In the genomic region with DNA sequence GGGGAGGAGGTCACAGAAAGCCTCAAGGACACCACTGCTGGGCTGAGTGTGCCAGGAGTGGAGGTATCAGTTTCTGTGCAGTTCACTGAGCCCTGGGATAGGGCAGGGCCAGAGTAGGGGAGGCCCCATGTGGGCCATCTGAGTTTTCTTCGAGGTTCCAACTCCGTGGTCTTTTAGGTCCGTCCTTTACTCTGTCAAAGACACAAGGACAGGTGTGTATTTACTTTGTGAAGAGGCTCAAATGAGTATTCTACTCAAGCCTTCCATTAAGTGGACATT, we compare ENCODE assay signal across 12 cellular contexts. TPM values are rescaled to one million over a fixed set of nuclear protein-coding genes. Genes with fewer than 3 reads are reported as not detected.
DNase-seq lines count a peak whose midpoint lies in the region; ATAC-seq and TF ChIP-seq lines count a peak whose summit lies in the region.
"Had no signal": no experiment of that assay in that cellular context is flagged by ENCODE, and none has a peak within 500 bp of the region (broad histone marks: within the 10 kb centered on the region; RNA-seq: fewer than 3 reads in every experiment).

No MANE protein-coding gene starts in this region.

- H3K4me1 Mint-ChIP-seq in natural killer cell treated with Interleukin-12 subunit alpha and Interleukin-12 subunit beta and Interleukin-15 and Interleukin-18, amount 100 ng/mL, for 72 hours (ENCODE audit: low read depth in 2 of 2), result no peaks in the 10 kb centered on the region
- H3K4me1 Mint-ChIP-seq in natural killer cell (no peaks in the 10 kb centered on the region), HFFc6 (ENCODE audit: low read depth) (no peaks in the 10 kb centered on the region)

- no peaks in the 10 kb centered on the region for H3K9me3 Mint-ChIP-seq in natural killer cell treated with Interleukin-12 subunit alpha and Interleukin-12 subunit beta and Interleukin-15 and Interleukin-18, amount 100 ng/mL, for 72 hours
- no peaks in the 10 kb centered on the region for H3K9me3 Mint-ChIP-seq in natural killer cell
- no peaks in the 10 kb centered on the region for H3K9me3 Mint-ChIP-seq in HFFc6
- H3K9me3 Mint-ChIP-seq: CD8-positive, alpha-beta T cell had no signal

- no peak overlapping the region for H3K4me3 Mint-ChIP-seq in natural killer cell treated with Interleukin-12 subunit alpha and Interleukin-12 subunit beta and Interleukin-15 and Interleukin-18, amount 100 ng/mL, for 72 hours
- H3K4me3 Mint-ChIP-seq in natural killer cell (no peak overlapping the region), HFFc6 (no peak overlapping the region)
- H3K4me3 Mint-ChIP-seq: CD8-positive, alpha-beta T cell had no signal

- peaks cover 12 to 25% of the 10 kb centered on the region in 2 donors for H3K27me3 Mint-ChIP-seq in natural killer cell treated with Interleukin-12 subunit alpha and Interleukin-12 subunit beta and Interleukin-15 and Interleukin-18, amount 100 ng/mL, for 72 hours
- peaks cover 11 to 18% of the 10 kb centered on the region in 2 donors for H3K27me3 Mint-ChIP-seq in natural killer cell (ENCODE audit: low read depth in 2 of 2)
- peaks cover 16% of the 10 kb centered on the region for H3K27me3 Mint-ChIP-seq in HFFc6 (ENCODE audit: insufficient read depth)

- no peaks in the 10 kb centered on the region for H3K36me3 Mint-ChIP-seq in natural killer cell treated with Interleukin-12 subunit alpha and Interleukin-12 subunit beta and Interleukin-15 and Interleukin-18, amount 100 ng/mL, for 72 hours
- H3K36me3 Mint-ChIP-seq in natural killer cell (no peaks in the 10 kb centered on the region), HFFc6 (ENCODE audit: low read depth) (no peaks in the 10 kb centered on the region)
- H3K36me3 Mint-ChIP-seq: CD8-positive, alpha-beta T cell had no signal

- no peak overlapping the region for H3K27ac Mint-ChIP-seq in natural killer cell treated with Interleukin-12 subunit alpha and Interleukin-12 subunit beta and Interleukin-15 and Interleukin-18, amount 100 ng/mL, for 72 hours
- H3K27ac Mint-ChIP-seq in natural killer cell (no peak overlapping the region), HFFc6 (no peak overlapping the region)
- H3K27ac Mint-ChIP-seq: CD8-positive, alpha-beta T cell had no signal

- peak; percentile 46 for DNase-seq in natural killer cell treated with Interleukin-12 subunit alpha and Interleukin-12 subunit beta and Interleukin-15 and Interleukin-18, amount 100 ng/mL, for 72 hours (ENCODE audit: low spot score)
- DNase-seq in natural killer cell (no peak), GM20000 (ENCODE audit: low spot score) (peak; percentile 25), mesenteric fat pad (ENCODE audit: low spot score) (peak; percentile 39), NCI-H2227 (lab: John Stamatoyannopoulos, UW; ENCODE audit: unreplicated experiment) (no peak), HFFc6 (no peak)
- DNase-seq: Calu3, DMS79 treated with DMSO at 0.1 percent for 48 hours, GF-D8, GM23248 had no signal

- TF ChIP-seq CTCF in natural killer cell (IDR thresholded peaks at IDR 0.05) (no peak), GM20000 (IDR thresholded peaks at IDR 0.05; ENCODE audit: extremely low read depth, missing control alignments) (no peak), HFFc6 (IDR thresholded peaks at IDR 0.05) (no peak)

- no peak for ATAC-seq in natural killer cell treated with Interleukin-12 subunit alpha and Interleukin-12 subunit beta and Interleukin-15 and Interleukin-18, amount 100 ng/mL, for 72 hours
- ATAC-seq in natural killer cell, result no peak
- ATAC-seq in GM21423 (IDR thresholded peaks at IDR 0.05; ENCODE audit: unreplicated experiment), result no peak
- ATAC-seq: CD8-positive, alpha-beta T cell had no signal

- intact Hi-C loops in natural killer cell (cut with micrococcal nuclease), result no loop called here

RNA-seq across cellular contexts. Expression of gene USP22, which starts 59.5 kb away (rescaled TPM):
- 100 to 1,000 TPM; 102 to 179 TPM for total RNA-seq in natural killer cell treated with Interleukin-12 subunit alpha and Interleukin-12 subunit beta and Interleukin-15 and Interleukin-18, amount 100 ng/mL, for 72 hours
- 100 to 1,000 TPM; 121 to 155 (median 140) TPM for total RNA-seq in natural killer cell
- total RNA-seq in mesenteric fat pad, result 148 TPM
- 100 to 1,000 TPM; 215 to 270 (median 241) TPM for total RNA-seq in HFFc6 (2021; fragmentation: NEBNext Ultra II Directional; extraction: Animal tissue kit (Norgen Biotek cat#: 25700))

Comparison
In these comparisons a context has a peak if more than half of its experiments do, and no peak if none do; other contexts are left out.
1. DNase-seq: peak in natural killer cell treated with Interleukin-12 subunit alpha and Interleukin-12 subunit beta and Interleukin-15 and Interleukin-18, amount 100 ng/mL, for 72 hours (single experiment), GM20000 (single experiment) and mesenteric fat pad (single experiment); none in natural killer cell (single experiment), NCI-H2227 (single experiment) and HFFc6 (single experiment).